In the genomic region with DNA sequence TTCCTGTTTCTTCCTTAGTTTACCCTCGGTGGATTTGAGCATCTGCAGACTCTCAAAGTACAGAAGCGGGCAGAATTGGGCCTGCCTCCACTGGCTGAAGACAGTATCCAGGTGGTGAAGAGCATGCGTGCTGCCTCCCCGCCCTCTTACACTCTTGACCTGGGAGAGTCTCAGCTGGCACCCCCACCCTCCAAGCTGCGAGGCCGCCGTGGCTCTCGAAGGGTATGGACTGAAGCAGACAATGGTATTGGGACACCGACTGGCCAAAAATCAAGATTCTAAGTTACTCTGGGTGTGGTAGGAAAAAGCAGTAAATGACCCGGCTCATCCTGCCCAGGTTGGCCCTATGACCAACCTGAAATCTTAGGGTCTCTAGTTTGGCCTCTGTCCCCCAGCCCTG, we compare ENCODE assay signal across 6 cellular contexts. TPM values are rescaled to one million over a fixed set of nuclear protein-coding genes. Genes with fewer than 3 reads are reported as not detected.
"Had no signal": no experiment of that assay in that cellular context is flagged by ENCODE, and none has a peak within 500 bp of the region (broad histone marks: within the 10 kb centered on the region; RNA-seq: fewer than 3 reads in every experiment).

No MANE protein-coding gene starts in this region.

- H3K27ac Mint-ChIP-seq: IgD-negative memory B cell had no signal

- H3K36me3 Mint-ChIP-seq: IgD-negative memory B cell had no signal

- DNase-seq: IMR-90, KBM-7 had no signal

- H3K27me3 Mint-ChIP-seq: IgD-negative memory B cell had no signal

- H3K4me3 ChIP-seq: K562 had no signal

- H3K4me3 Mint-ChIP-seq: IgD-negative memory B cell had no signal

- H3K4me1 Mint-ChIP-seq: IgD-negative memory B cell had no signal

- H3K27ac ChIP-seq: HL-60 had no signal

- H3K9me3 Mint-ChIP-seq: IgD-negative memory B cell had no signal

- ATAC-seq: HepG2, K562 had no signal

RNA-seq across cellular contexts. Expression of a gene that starts 45.9 kb away (rescaled TPM):
- total RNA-seq: HepG2, IMR-90 had no signal
